Comparison of ENCODE assay signal across 9 cellular contexts in genomic region chr6:87929843-87930288, GRCh38.
DNase-seq lines count a peak whose midpoint lies in the region; ATAC-seq, FAIRE-seq and TF ChIP-seq lines count a peak whose summit lies in the region.
"Had no signal": no experiment of that assay in that cellular context is flagged by ENCODE, and none has a peak within 500 bp of the region (broad histone marks: within the 10 kb centered on the region; RNA-seq: fewer than 3 reads in every experiment).

No MANE protein-coding gene starts in this region.

- no peaks in the 10 kb centered on the region for H3K9me3 Mint-ChIP-seq in CD14-positive monocyte
- H3K9me3 Mint-ChIP-seq: T-helper 1 cell treated with Interleukin-12 subunit alpha and Interleukin-12 subunit beta and Interleukin-4 antibody, amounts not matched to agents 30 μg/mL and 1 μg/mL, for 36 hours had no signal

- peak overlapping the region in 1 of 2 donors; percentile 31 for H3K4me3 Mint-ChIP-seq in CD14-positive monocyte
- H3K4me3 Mint-ChIP-seq: T-helper 1 cell treated with Interleukin-12 subunit alpha and Interleukin-12 subunit beta and Interleukin-4 antibody, amounts not matched to agents 30 μg/mL and 1 μg/mL, for 36 hours had no signal

- peak overlapping the region; percentile 28 for H3K4me3 ChIP-seq in choroid plexus epithelial cell (ENCODE audit: low read depth, low read length)

- no peaks in the 10 kb centered on the region for H3K36me3 Mint-ChIP-seq in CD14-positive monocyte

- peak; percentile 75 for TF ChIP-seq CTCF in CD14-positive monocyte (IDR thresholded peaks at IDR 0.05)
- peak; percentile 100 for TF ChIP-seq CTCF in choroid plexus epithelial cell (conservative IDR thresholded peaks at IDR 0.05; ENCODE audit: low read depth, low read length)

- peak; percentile 99 for FAIRE-seq in GM19239 (lab: Jason Lieb, UNC)

- ATAC-seq in HG03342 (IDR thresholded peaks at IDR 0.05; ENCODE audit: unreplicated experiment) = peak; percentile 59
- peak; percentile 100 for ATAC-seq in left lobe of liver

- peaks cover 0 to 12% (median 3%) of the 10 kb centered on the region in 3 donors for H3K27me3 Mint-ChIP-seq in CD14-positive monocyte (ENCODE audit: low read depth in 3 of 3)

- no peak overlapping the region for H3K27ac Mint-ChIP-seq in CD14-positive monocyte
- H3K27ac Mint-ChIP-seq: T-helper 1 cell treated with Interleukin-12 subunit alpha and Interleukin-12 subunit beta and Interleukin-4 antibody, amounts not matched to agents 30 μg/mL and 1 μg/mL, for 36 hours had no signal

- DNase-seq in CD14-positive monocyte (ENCODE audit: low spot score) = peak; percentile 70
- DNase-seq in GM19239 (ENCODE audit: insufficient read length, low spot score) = peak; percentile 67
- peak; percentile 61 for DNase-seq in NCI-H345 treated with DMSO at 0.1 percent for 48 hours (lab: John Stamatoyannopoulos, UW; ENCODE audit: unreplicated experiment)
- peak; percentile 42 for DNase-seq in activated CD4-positive, CD25-positive, alpha-beta regulatory T cell treated with anti-CD3 and anti-CD28 coated beads, Interleukin-2, amount 50 U/mL, for 72 hours
- peak; percentile 92 for DNase-seq in choroid plexus epithelial cell (ENCODE audit: low read depth)
- DNase-seq in left lobe of liver (ENCODE audit: low spot score) = peak; percentile 79
- DNase-seq in stimulated activated CD4-positive, alpha-beta T cell treated with anti-CD3 and anti-CD28 coated beads, Interleukin-4, amount 100 ng/mL, for 24 hours = peak; percentile 59

- peaks cover 7% of the 10 kb centered on the region for H3K4me1 Mint-ChIP-seq in CD14-positive monocyte

- intact Hi-C loops in CD14-positive monocyte (cut with micrococcal nuclease) = no loop called here

Comparison
In these comparisons a context has a peak if more than half of its experiments do, and no peak if none do; other contexts are left out.
1. Peak in every context shown above with its lines: DNase-seq, ATAC-seq and H3K4me3 ChIP-seq.
2. DNase-seq: peak in every context shown above with its lines; median percentile 92 in choroid plexus epithelial cell; 79 in left lobe of liver; 70 in CD14-positive monocyte; 67 in GM19239; 61 in NCI-H345 treated with DMSO at 0.1 percent for 48 hours; 59 in stimulated activated CD4-positive, alpha-beta T cell treated with anti-CD3 and anti-CD28 coated beads, Interleukin-4, amount 100 ng/mL, for 24 hours; 42 in activated CD4-positive, CD25-positive, alpha-beta regulatory T cell treated with anti-CD3 and anti-CD28 coated beads, Interleukin-2, amount 50 U/mL, for 72 hours.